ENCODE assay signal across 1 cellular context in the genomic region with DNA sequence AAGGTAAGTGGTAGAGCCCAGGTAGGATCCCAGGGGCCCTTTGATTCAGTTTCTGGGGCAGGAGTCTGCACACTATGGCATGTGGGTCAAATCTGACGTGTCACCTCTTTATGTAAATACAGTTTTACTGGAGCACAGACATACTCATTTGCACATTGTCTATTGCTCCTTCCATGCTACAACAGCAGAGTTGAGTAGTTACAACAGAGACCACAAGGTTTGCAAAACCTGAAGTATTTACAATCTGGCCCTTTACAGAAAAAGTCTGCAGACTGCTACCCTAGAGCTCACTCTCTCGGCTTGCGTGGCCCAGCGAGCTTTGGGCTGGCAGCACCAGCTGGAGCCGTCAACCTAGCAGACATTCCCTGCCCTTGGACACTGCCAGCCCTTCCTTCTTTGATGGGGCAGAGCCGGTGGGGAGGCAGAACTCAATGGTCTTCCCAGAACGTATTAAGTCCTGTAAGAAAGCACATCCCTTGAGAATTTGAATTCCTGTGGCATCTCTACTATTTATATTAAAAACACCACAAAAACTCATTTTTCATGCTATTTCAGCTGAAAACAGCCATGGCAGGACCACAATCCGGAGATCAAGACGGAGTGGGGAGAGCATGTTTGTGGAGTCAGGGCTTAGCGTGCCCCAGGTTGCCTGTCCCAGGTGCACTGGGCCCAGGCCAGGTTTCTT.
TF ChIP-seq lines count a peak whose summit lies in the region.

No MANE protein-coding gene starts in this region.

TF ChIP-seq in HEK293, 187 proteins besides CTCF, POLR2A, EP300 and RAD21 (continued from another document):
- TF ChIP-seq, protein P1, sequence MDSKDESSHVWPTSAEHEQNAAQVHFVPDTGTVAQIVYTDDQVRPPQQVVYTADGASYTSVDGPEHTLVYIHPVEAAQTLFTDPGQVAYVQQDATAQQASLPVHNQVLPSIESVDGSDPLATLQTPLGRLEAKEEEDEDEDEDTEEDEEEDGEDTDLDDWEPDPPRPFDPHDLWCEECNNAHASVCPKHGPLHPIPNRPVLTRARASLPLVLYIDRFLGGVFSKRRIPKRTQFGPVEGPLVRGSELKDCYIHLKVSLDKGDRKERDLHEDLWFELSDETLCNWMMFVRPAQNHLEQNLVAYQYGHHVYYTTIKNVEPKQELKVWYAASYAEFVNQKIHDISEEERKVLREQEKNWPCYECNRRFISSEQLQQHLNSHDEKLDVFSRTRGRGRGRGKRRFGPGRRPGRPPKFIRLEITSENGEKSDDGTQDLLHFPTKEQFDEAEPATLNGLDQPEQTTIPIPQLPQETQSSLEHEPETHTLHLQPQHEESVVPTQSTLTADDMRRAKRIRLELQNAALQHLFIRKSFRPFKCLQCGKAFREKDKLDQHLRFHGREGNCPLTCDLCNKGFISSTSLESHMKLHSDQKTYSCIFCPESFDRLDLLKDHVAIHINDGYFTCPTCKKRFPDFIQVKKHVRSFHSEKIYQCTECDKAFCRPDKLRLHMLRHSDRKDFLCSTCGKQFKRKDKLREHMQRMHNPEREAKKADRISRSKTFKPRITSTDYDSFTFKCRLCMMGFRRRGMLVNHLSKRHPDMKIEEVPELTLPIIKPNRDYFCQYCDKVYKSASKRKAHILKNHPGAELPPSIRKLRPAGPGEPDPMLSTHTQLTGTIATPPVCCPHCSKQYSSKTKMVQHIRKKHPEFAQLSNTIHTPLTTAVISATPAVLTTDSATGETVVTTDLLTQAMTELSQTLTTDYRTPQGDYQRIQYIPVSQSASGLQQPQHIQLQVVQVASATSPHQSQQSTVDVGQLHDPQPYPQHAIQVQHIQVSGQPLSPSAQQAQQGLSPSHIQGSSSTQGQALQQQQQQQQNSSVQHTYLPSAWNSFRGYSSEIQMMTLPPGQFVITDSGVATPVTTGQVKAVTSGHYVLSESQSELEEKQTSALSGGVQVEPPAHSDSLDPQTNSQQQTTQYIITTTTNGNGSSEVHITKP (tag by site-specific recombination; IDR thresholded peaks at IDR 0.05) = no peak
- TF ChIP-seq SALL2 (tag by site-specific recombination; IDR thresholded peaks at IDR 0.05; ENCODE audit: borderline replicate concordance) (no peak), ZNF677 (tag by site-specific recombination; IDR thresholded peaks at IDR 0.05) (no peak), ZNF223 (tag by site-specific recombination; IDR thresholded peaks at IDR 0.05) (no peak), ZNF830 (tag by site-specific recombination; IDR thresholded peaks at IDR 0.05; ENCODE audit: low read depth) (no peak), ZNF776 (tag by site-specific recombination; IDR thresholded peaks at IDR 0.05; ENCODE audit: borderline replicate concordance) (no peak), ZNF311 (tag by site-specific recombination; IDR thresholded peaks at IDR 0.05; ENCODE audit: borderline replicate concordance) (no peak), EGR2 (tag by site-specific recombination; IDR thresholded peaks at IDR 0.05; ENCODE audit: low read depth) (no peak), ZNF391 (tag by site-specific recombination; IDR thresholded peaks at IDR 0.05; ENCODE audit: borderline replicate concordance, low read depth) (no peak), ZNF146 (tag by site-specific recombination; IDR thresholded peaks at IDR 0.05) (no peak), ZNF600 (tag by site-specific recombination; IDR thresholded peaks at IDR 0.05) (no peak), ZNF558 (tag by site-specific recombination; IDR thresholded peaks at IDR 0.05) (no peak), SCRT2 (tag by site-specific recombination; IDR thresholded peaks at IDR 0.05) (no peak)
- TF ChIP-seq, protein P2, sequence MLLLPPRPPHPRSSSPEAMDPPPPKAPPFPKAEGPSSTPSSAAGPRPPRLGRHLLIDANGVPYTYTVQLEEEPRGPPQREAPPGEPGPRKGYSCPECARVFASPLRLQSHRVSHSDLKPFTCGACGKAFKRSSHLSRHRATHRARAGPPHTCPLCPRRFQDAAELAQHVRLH (tag by site-specific recombination; IDR thresholded peaks at IDR 0.05) = no peak
- TF ChIP-seq, protein P3, sequence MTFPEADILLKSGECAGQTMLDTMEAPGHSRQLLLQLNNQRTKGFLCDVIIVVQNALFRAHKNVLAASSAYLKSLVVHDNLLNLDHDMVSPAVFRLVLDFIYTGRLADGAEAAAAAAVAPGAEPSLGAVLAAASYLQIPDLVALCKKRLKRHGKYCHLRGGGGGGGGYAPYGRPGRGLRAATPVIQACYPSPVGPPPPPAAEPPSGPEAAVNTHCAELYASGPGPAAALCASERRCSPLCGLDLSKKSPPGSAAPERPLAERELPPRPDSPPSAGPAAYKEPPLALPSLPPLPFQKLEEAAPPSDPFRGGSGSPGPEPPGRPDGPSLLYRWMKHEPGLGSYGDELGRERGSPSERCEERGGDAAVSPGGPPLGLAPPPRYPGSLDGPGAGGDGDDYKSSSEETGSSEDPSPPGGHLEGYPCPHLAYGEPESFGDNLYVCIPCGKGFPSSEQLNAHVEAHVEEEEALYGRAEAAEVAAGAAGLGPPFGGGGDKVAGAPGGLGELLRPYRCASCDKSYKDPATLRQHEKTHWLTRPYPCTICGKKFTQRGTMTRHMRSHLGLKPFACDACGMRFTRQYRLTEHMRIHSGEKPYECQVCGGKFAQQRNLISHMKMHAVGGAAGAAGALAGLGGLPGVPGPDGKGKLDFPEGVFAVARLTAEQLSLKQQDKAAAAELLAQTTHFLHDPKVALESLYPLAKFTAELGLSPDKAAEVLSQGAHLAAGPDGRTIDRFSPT (tag by site-specific recombination; IDR thresholded peaks at IDR 0.05) = no peak
